24 cellular contexts compared by ENCODE assay signal in genomic region chr7:117143580-117143979, GRCh38.
DNase-seq lines count a peak whose midpoint lies in the region; ATAC-seq, FAIRE-seq and TF ChIP-seq lines count a peak whose summit lies in the region.
"Had no signal": no experiment of that assay in that cellular context is flagged by ENCODE, and none has a peak within 500 bp of the region (broad histone marks: within the 10 kb centered on the region; RNA-seq: fewer than 3 reads in every experiment).

No MANE protein-coding gene starts in this region.

- peak; percentile 18 for FAIRE-seq in GM12878 (lab: Jason Lieb, UNC)
- FAIRE-seq in keratinocyte (lab: Jason Lieb, UNC) = no peak
- FAIRE-seq: D721Med, GM19239 had no signal

- ATAC-seq in GM12878 = no peak
- ATAC-seq in T-cell (replicated peaks in 1 of 4) = no peak
- ATAC-seq in GM21576 (IDR thresholded peaks at IDR 0.05; ENCODE audit: unreplicated experiment) = no peak
- ATAC-seq: activated naive CD4-positive, alpha-beta T cell treated with anti-CD3 and anti-CD28 coated beads, Interleukin-2, amount 50 U/mL, for 72 hours; body of pancreas; natural killer cell treated with Interleukin-12 subunit alpha and Interleukin-12 subunit beta and Interleukin-15 and Interleukin-18, amount 100 ng/mL, for 72 hours; sciatic nerve had no signal

- 94% methylated on average over 2 of the region's 2 CpGs for WGBS in GM12878 (ENCODE audit: insufficient coverage, insufficient replicate concordance, low lambda C conversion rate, missing lambda C conversion rate)

- H3K4me3 ChIP-seq in GM12878 (no peak overlapping the region), keratinocyte (ENCODE audit: control insufficient read depth in 2 of 3, extremely low read depth in 1 of 3, insufficient read depth in 2 of 3, low read depth in 1 of 3, low read length in 3 of 3) (no peak overlapping the region)
- H3K4me3 ChIP-seq: body of pancreas, thoracic aorta had no signal

- dilution Hi-C loops in keratinocyte (cut with MboI; ENCODE audit: extremely low pct_ligation_motif_present, low sequenced_read_pairs) = no loop called here

- POLR2A ChIA-PET in GM12878 (lab: Charles Lee) = no interaction called here
- POLR2A ChIA-PET in T-cell (lab: Charles Lee) = no interaction called here

- CTCF ChIA-PET in GM12878 (lab: Yijun Ruan, JAX) = no interaction called here
- CTCF ChIA-PET in T-cell (lab: Charles Lee) = no interaction called here

- H3K9me1 ChIP-seq in keratinocyte (ENCODE audit: control insufficient read depth, extremely low read depth, insufficient read depth, low read length) = no peaks in the 10 kb centered on the region

- no peaks in the 10 kb centered on the region for H3K4me1 ChIP-seq in GM12878 (ENCODE audit: control insufficient read depth, insufficient read depth, low read length)
- H3K4me1 ChIP-seq in keratinocyte (ENCODE audit: control insufficient read depth, extremely low read depth, insufficient read depth, low read length) = peaks cover 5% of the 10 kb centered on the region
- H3K4me1 ChIP-seq: body of pancreas, parathyroid adenoma had no signal

- H3K79me2 ChIP-seq in GM12878 (ENCODE audit: control insufficient read depth, insufficient read depth, low read length) (no peaks in the 10 kb centered on the region), keratinocyte (ENCODE audit: control insufficient read depth, insufficient read depth, low read length) (no peaks in the 10 kb centered on the region)
- H3K79me2 ChIP-seq: parathyroid adenoma had no signal

- no peak for TF ChIP-seq CTCF in GM12878 (IDR thresholded peaks at IDR 0.05 in 2 of 3, conservative IDR thresholded peaks at IDR 0.05 in 1 of 3; ENCODE audit: control insufficient read depth in 2 of 3, extremely low read depth in 1 of 3, insufficient read depth in 1 of 3, low read depth in 3 of 3, low read length in 3 of 3)
- TF ChIP-seq CTCF in keratinocyte (optimal IDR thresholded peaks at IDR 0.05 in 1 of 3, IDR thresholded peaks at IDR 0.05 in 1 of 3, conservative IDR thresholded peaks at IDR 0.05 in 1 of 3; ENCODE audit: extremely low read depth in 1 of 3, insufficient read depth in 2 of 3, low read length in 3 of 3) = no peak
- no peak for TF ChIP-seq CTCF in GM13977 (IDR thresholded peaks at IDR 0.05; ENCODE audit: extremely low read depth, insufficient read depth, missing control alignments)

- H3K27me3 ChIP-seq in GM12878 (replicated peaks in 1 of 2; ENCODE audit: control insufficient read depth in 2 of 2, insufficient read depth in 2 of 2, low read length in 1 of 2) (no peaks in the 10 kb centered on the region), keratinocyte (ENCODE audit: control insufficient read depth, extremely low read depth, insufficient read depth, low read length) (no peaks in the 10 kb centered on the region)
- H3K27me3 ChIP-seq: body of pancreas had no signal

- BruUV-seq in GM12878 (replicated peaks; lab: Mats Ljungman, UMichigan) = no TSS peak

- TF ChIP-seq EP300 in GM12878 (IDR thresholded peaks at IDR 0.05; ENCODE audit: borderline replicate concordance in 1 of 2, control insufficient read depth in 1 of 2, low read depth in 2 of 2, low read length in 2 of 2) = no peak

- H3K4me2 ChIP-seq in GM12878 (ENCODE audit: control insufficient read depth, insufficient read depth) (no peak overlapping the region), keratinocyte (ENCODE audit: control insufficient read depth, extremely low read depth, insufficient read depth, low read depth, low read length) (no peak overlapping the region)

- peak; percentile 30 for DNase-seq in EL
- peak; percentile 70 for DNase-seq in M059J (ENCODE audit: low read depth)
- DNase-seq in GM12878 (ENCODE audit: low read depth, low spot score) = no peak
- peak; percentile 17 for DNase-seq in keratinocyte (ENCODE audit: low read depth, low spot score)
- DNase-seq in NCI-H1436 (lab: John Stamatoyannopoulos, UW) = no peak
- DNase-seq in T-cell = no peak
- no peak for DNase-seq in GM13977 (ENCODE audit: low spot score)
- DNase-seq: activated CD4-positive, alpha-beta T cell treated with anti-CD3 and anti-CD28 coated beads for 1 hour; body of pancreas; cortex of kidney; foreskin melanocyte; H7; hippocampal formation; midbrain; NCI-H510A had no signal

- H2AFZ ChIP-seq in GM12878 (ENCODE audit: control insufficient read depth, low read depth, low read length) (no peak overlapping the region), keratinocyte (ENCODE audit: control insufficient read depth, low read length) (no peak overlapping the region)
- H2AFZ ChIP-seq: parathyroid adenoma had no signal

- intact Hi-C loops in GM12878 (cut with micrococcal nuclease; ENCODE audit: unreplicated experiment) = no loop called here

- peaks cover 24% of the 10 kb centered on the region for H3K36me3 Mint-ChIP-seq in T-cell
- H3K36me3 Mint-ChIP-seq: activated naive CD4-positive, alpha-beta T cell treated with anti-CD3 and anti-CD28 coated beads, Interleukin-2, amount 50 U/mL, for 72 hours had no signal

- no peaks in the 10 kb centered on the region for H3K9me3 Mint-ChIP-seq in T-cell
- H3K9me3 Mint-ChIP-seq: activated naive CD4-positive, alpha-beta T cell treated with anti-CD3 and anti-CD28 coated beads, Interleukin-2, amount 50 U/mL, for 72 hours; natural killer cell treated with Interleukin-12 subunit alpha and Interleukin-12 subunit beta and Interleukin-15 and Interleukin-18, amount 100 ng/mL, for 72 hours had no signal

- H3K27ac Mint-ChIP-seq in T-cell = no peak overlapping the region
- H3K27ac Mint-ChIP-seq: activated naive CD4-positive, alpha-beta T cell treated with anti-CD3 and anti-CD28 coated beads, Interleukin-2, amount 50 U/mL, for 72 hours; natural killer cell treated with Interleukin-12 subunit alpha and Interleukin-12 subunit beta and Interleukin-15 and Interleukin-18, amount 100 ng/mL, for 72 hours had no signal

- no peak for TF ChIP-seq RAD21 in GM12878 (IDR thresholded peaks at IDR 0.05; ENCODE audit: insufficient read depth, low read depth, low read length)

- SMC1A ChIA-PET in GM12878 (lab: Charles Lee; ENCODE audit: uncharacterized antibody, unreplicated experiment) = no interaction called here

- no peaks in the 10 kb centered on the region for H3K27me3 Mint-ChIP-seq in T-cell
- H3K27me3 Mint-ChIP-seq: natural killer cell treated with Interleukin-12 subunit alpha and Interleukin-12 subunit beta and Interleukin-15 and Interleukin-18, amount 100 ng/mL, for 72 hours had no signal

- no peaks in the 10 kb centered on the region for H3K9me3 ChIP-seq in GM12878 (replicated peaks; ENCODE audit: control insufficient read depth, insufficient read depth, low read length)
- H3K9me3 ChIP-seq in keratinocyte (ENCODE audit: control insufficient read depth, low read depth, low read length) = no peaks in the 10 kb centered on the region
- H3K9me3 ChIP-seq: body of pancreas, thoracic aorta had no signal

- in situ Hi-C loops in GM12878 (cut with MboI) (no loop called here), GM13977 (cut with MboI; ENCODE audit: low pct_unique_long_range_greater_than_20kb, low sequenced_read_pairs, unreplicated experiment) (no loop called here)

- H3K27ac ChIP-seq in GM12878 (ENCODE audit: control insufficient read depth, insufficient read depth) (no peak overlapping the region), keratinocyte (ENCODE audit: control insufficient read depth, insufficient read depth, low read length) (no peak overlapping the region)
- H3K27ac ChIP-seq: body of pancreas, C4-2B, parathyroid adenoma, thoracic aorta had no signal

- no peak overlapping the region for H3K4me3 Mint-ChIP-seq in T-cell
- H3K4me3 Mint-ChIP-seq: natural killer cell treated with Interleukin-12 subunit alpha and Interleukin-12 subunit beta and Interleukin-15 and Interleukin-18, amount 100 ng/mL, for 72 hours had no signal

- H3K36me3 ChIP-seq in GM12878 (ENCODE audit: control insufficient read depth in 2 of 2, insufficient read depth in 2 of 2, low read length in 1 of 2) (peaks cover 3 to 16% of the 10 kb centered on the region in 2 experiments), keratinocyte (ENCODE audit: control insufficient read depth in 2 of 2, extremely low read depth in 1 of 2, insufficient read depth in 2 of 2, low read length in 2 of 2) (peaks cover 0 to 4% of the 10 kb centered on the region in 2 experiments)

- H3K9ac ChIP-seq in GM12878 (ENCODE audit: control insufficient read depth, insufficient read depth, low read length) (no peak overlapping the region), keratinocyte (ENCODE audit: control insufficient read depth, extremely low read depth, insufficient read depth, low read length) (no peak overlapping the region)
- H3K9ac ChIP-seq: parathyroid adenoma had no signal

- H3K4me1 Mint-ChIP-seq in T-cell = no peaks in the 10 kb centered on the region

- H4K20me1 ChIP-seq in GM12878 (ENCODE audit: control insufficient read depth, insufficient read depth) = no peaks in the 10 kb centered on the region
- no peaks in the 10 kb centered on the region for H4K20me1 ChIP-seq in keratinocyte (ENCODE audit: control insufficient read depth, extremely low read depth, insufficient read depth, low read length)

- RAD21 ChIA-PET in GM12878 (lab: Charles Lee; ENCODE audit: unreplicated experiment) = no interaction called here

- no peak for TF ChIP-seq POLR2A in GM12878 (IDR thresholded peaks at IDR 0.05; ENCODE audit: low read depth, low read length)

TF ChIP-seq in GM12878, 131 proteins besides CTCF, POLR2A, EP300 and RAD21 (continues in another document):
- TF ChIP-seq, protein P1, sequence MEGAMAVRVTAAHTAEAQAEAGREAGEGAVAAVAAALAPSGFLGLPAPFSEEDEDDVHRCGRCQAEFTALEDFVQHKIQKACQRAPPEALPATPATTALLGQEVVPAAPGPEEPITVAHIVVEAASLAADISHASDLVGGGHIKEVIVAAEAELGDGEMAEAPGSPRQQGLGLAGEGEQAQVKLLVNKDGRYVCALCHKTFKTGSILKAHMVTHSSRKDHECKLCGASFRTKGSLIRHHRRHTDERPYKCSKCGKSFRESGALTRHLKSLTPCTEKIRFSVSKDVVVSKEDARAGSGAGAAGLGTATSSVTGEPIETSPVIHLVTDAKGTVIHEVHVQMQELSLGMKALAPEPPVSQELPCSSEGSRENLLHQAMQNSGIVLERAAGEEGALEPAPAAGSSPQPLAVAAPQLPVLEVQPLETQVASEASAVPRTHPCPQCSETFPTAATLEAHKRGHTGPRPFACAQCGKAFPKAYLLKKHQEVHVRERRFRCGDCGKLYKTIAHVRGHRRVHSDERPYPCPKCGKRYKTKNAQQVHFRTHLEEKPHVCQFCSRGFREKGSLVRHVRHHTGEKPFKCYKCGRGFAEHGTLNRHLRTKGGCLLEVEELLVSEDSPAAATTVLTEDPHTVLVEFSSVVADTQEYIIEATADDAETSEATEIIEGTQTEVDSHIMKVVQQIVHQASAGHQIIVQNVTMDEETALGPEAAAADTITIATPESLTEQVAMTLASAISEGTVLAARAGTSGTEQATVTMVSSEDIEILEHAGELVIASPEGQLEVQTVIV (IDR thresholded peaks at IDR 0.05; ENCODE audit: borderline replicate concordance, partially characterized antibody) = no peak
- TF ChIP-seq CREB1 (IDR thresholded peaks at IDR 0.05; ENCODE audit: low read depth) (no peak), IKZF1 (conservative IDR thresholded peaks at IDR 0.05) (no peak)

Comparison
In these comparisons a context has a peak if more than half of its experiments do, and no peak if none do; other contexts are left out.
1. DNase-seq: peak in EL (single experiment), M059J (single experiment) and keratinocyte (single experiment); none in GM12878 (single experiment), NCI-H1436 (single experiment), T-cell (0 of 34) and GM13977 (single experiment).